Comparison of ENCODE assay signal across 1 cellular context in genomic region chr22:20128902-20129746, GRCh38.
TF ChIP-seq lines count a peak whose summit lies in the region.

No MANE protein-coding gene starts in this region.

TF ChIP-seq in K562, 482 proteins besides CTCF, POLR2A, EP300 and RAD21 (continued from another document and continues in another):
- TF ChIP-seq SMARCE1 (IDR thresholded peaks at IDR 0.05) (peak; percentile 12; the same call in 1 of the 2 replicates), NBN (IDR thresholded peaks at IDR 0.05; ENCODE audit: low read depth) (no peak; the same call in 1 of the 2 replicates), TSHZ1 (CRISPR knock-in tag; IDR thresholded peaks at IDR 0.05) (0 out of 2 replicates have a peak, but pooled peaks have one; percentile 23), BRD4 (IDR thresholded peaks at IDR 0.05) (0 out of 2 replicates have a peak, but pooled peaks have one; percentile 64), UBTF (IDR thresholded peaks at IDR 0.05; ENCODE audit: borderline replicate concordance in 1 of 2, low read depth in 2 of 2, low read length in 2 of 2) (no peak), MXI1 (IDR thresholded peaks at IDR 0.05; ENCODE audit: low read depth, low read length) (peak; percentile 43; the same call in 1 of the 2 replicates), NCOA1 (IDR thresholded peaks at IDR 0.05; ENCODE audit: low read depth) (no peak), ZNF212 (CRISPR knock-in tag; IDR thresholded peaks at IDR 0.05) (peak; percentile 30; the same call in 1 of the 2 replicates), HDAC1 (IDR thresholded peaks at IDR 0.05) (no peak; a peak in 2 of 4 replicates), MTF1 (CRISPR knock-in tag; IDR thresholded peaks at IDR 0.05; ENCODE audit: borderline replicate concordance) (peak; percentile 57; the same call in 1 of the 2 replicates), ATF3 (IDR thresholded peaks at IDR 0.05) (no peak), ATF3 (CRISPR knock-in tag; conservative IDR thresholded peaks at IDR 0.05) (peak; percentile 83; the same call in 1 of the 2 replicates), NCOA6 (IDR thresholded peaks at IDR 0.05) (no peak), RREB1 (CRISPR knock-in tag; IDR thresholded peaks at IDR 0.05) (peak; percentile 90), EHMT2 (IDR thresholded peaks at IDR 0.05) (no peak), FUS (optimal IDR thresholded peaks at IDR 0.05; ENCODE audit: low read depth, low read length) (no peak), ZNF444 (CRISPR knock-in tag; IDR thresholded peaks at IDR 0.05) (0 out of 2 replicates have a peak, but pooled peaks have one; percentile 42), HSF4 (CRISPR knock-in tag; IDR thresholded peaks at IDR 0.05; ENCODE audit: borderline replicate concordance) (0 out of 2 replicates have a peak, but pooled peaks have one; percentile 33), RUNX1 (IDR thresholded peaks at IDR 0.05; ENCODE audit: low read depth) (peak; percentile 41; the same call in 1 of the 2 replicates), NUFIP1 (IDR thresholded peaks at IDR 0.05; ENCODE audit: partially characterized antibody) (no peak), CXXC5 (CRISPR knock-in tag; IDR thresholded peaks at IDR 0.05) (peak; percentile 48), RFX1 (IDR thresholded peaks at IDR 0.05) (no peak), GABPB2 (CRISPR knock-in tag; conservative IDR thresholded peaks at IDR 0.05) (no peak), REST (CRISPR knock-in tag; IDR thresholded peaks at IDR 0.05; ENCODE audit: low read depth) (peak; percentile 83), TEAD4 (IDR thresholded peaks at IDR 0.05; ENCODE audit: low read length) (peak; percentile 40; the same call in 1 of the 2 replicates), TEAD4 (CRISPR knock-in tag; IDR thresholded peaks at IDR 0.05; ENCODE audit: borderline replicate concordance) (no peak), ZNF696 (CRISPR knock-in tag; conservative IDR thresholded peaks at IDR 0.05) (0 out of 2 replicates have a peak, but pooled peaks have one; percentile 48), ZFP36 (IDR thresholded peaks at IDR 0.05; ENCODE audit: low read depth, low read length, partially characterized antibody) (peak; percentile 16), E2F3 (CRISPR knock-in tag; IDR thresholded peaks at IDR 0.05) (peak; percentile 49; the same call in 1 of the 2 replicates), DNMT1 (IDR thresholded peaks at IDR 0.05) (0 out of 2 replicates have a peak, but pooled peaks have one; percentile 34), FOXM1 (IDR thresholded peaks at IDR 0.05; ENCODE audit: low read depth) (no peak), FOXM1 (CRISPR knock-in tag; IDR thresholded peaks at IDR 0.05; ENCODE audit: low read depth) (no peak), SIN3A (IDR thresholded peaks at IDR 0.05; ENCODE audit: borderline replicate concordance in 2 of 2, control insufficient read depth in 1 of 2, low read depth in 2 of 2, low read length in 2 of 2) (peak in 1 of 2 experiments; percentile 41; a peak in 1 of 4 replicates), ILK (tag; IDR thresholded peaks at IDR 0.05; ENCODE audit: borderline replicate concordance, low read depth) (no peak), CTBP1 (IDR thresholded peaks at IDR 0.05; ENCODE audit: borderline replicate concordance) (peak; percentile 98), PTBP1 (IDR thresholded peaks at IDR 0.05; ENCODE audit: low read depth, low read length) (no peak), YY1 (IDR thresholded peaks at IDR 0.05; ENCODE audit: borderline replicate concordance in 1 of 3, control insufficient read depth in 1 of 3, extremely low read depth in 1 of 3, insufficient read depth in 3 of 3, insufficient read length in 1 of 3, insufficient replicate concordance in 2 of 3, low read depth in 1 of 3, low read length in 2 of 3) (peak in 2 of 3 experiments; percentile 12 to 37), NONO (IDR thresholded peaks at IDR 0.05; ENCODE audit: low read depth in 2 of 2, low read length in 1 of 2) (no peak), ZMIZ1 (IDR thresholded peaks at IDR 0.05; ENCODE audit: low read depth in 2 of 2, low read length in 2 of 2) (peak in 1 of 2 experiments; percentile 69; a peak in 2 of 4 replicates), NFE2 (IDR thresholded peaks at IDR 0.05; ENCODE audit: low read depth) (0 out of 2 replicates have a peak, but pooled peaks have one; percentile 32), ZNF77 (CRISPR knock-in tag; IDR thresholded peaks at IDR 0.05) (0 out of 2 replicates have a peak, but pooled peaks have one; percentile 15), NR2F6 (CRISPR knock-in tag; IDR thresholded peaks at IDR 0.05) (peak; percentile 63; the same call in 1 of the 2 replicates), KLF16 (IDR thresholded peaks at IDR 0.05) (no peak; the same call in 1 of the 2 replicates), PHF8 (IDR thresholded peaks at IDR 0.05; ENCODE audit: borderline replicate concordance, low read length) (no peak), SPI1 (IDR thresholded peaks at IDR 0.05; ENCODE audit: borderline replicate concordance, low read depth, low read length) (no peak)
